In genomic region chr2:79271456-79271855, GRCh38 we compare ENCODE assay signal across 17 cellular contexts.
DNase-seq lines count a peak whose midpoint lies in the region; ATAC-seq and TF ChIP-seq lines count a peak whose summit lies in the region.
"Had no signal": no experiment of that assay in that cellular context is flagged by ENCODE, and none has a peak within 500 bp of the region (broad histone marks: within the 10 kb centered on the region; RNA-seq: fewer than 3 reads in every experiment).

No MANE protein-coding gene starts in this region.

- TF ChIP-seq EP300 in esophagus muscularis mucosa (IDR thresholded peaks at IDR 0.05), result no peak

- ATAC-seq in right lobe of liver (no peak), gastrocnemius medialis (no peak)
- ATAC-seq: CD8-positive, alpha-beta T cell; GM23338 had no signal

- H3K36me3 ChIP-seq in Caco-2 (ENCODE audit: control insufficient read depth, insufficient read depth, low read length) (no peaks in the 10 kb centered on the region), esophagus muscularis mucosa (no peaks in the 10 kb centered on the region), neural progenitor cell (no peaks in the 10 kb centered on the region), right lobe of liver (no peaks in the 10 kb centered on the region), gastrocnemius medialis (no peaks in the 10 kb centered on the region)
- H3K36me3 ChIP-seq: BLaER1 treated with 17β-estradiol and CSF1 and Interleukin-3, amounts not matched to agents 10 nM and 100 nM had no signal

- POLR2A ChIA-PET in Caco-2 (lab: Charles Lee), result no interaction called here

- TF ChIP-seq POLR2A in esophagus muscularis mucosa (IDR thresholded peaks at IDR 0.05; ENCODE audit: low read depth) (no peak), right lobe of liver (IDR thresholded peaks at IDR 0.05) (no peak), gastrocnemius medialis (IDR thresholded peaks at IDR 0.05) (no peak)

- no peaks in the 10 kb centered on the region for H3K27me3 Mint-ChIP-seq in Caco-2 (ENCODE audit: insufficient read depth, unreplicated experiment)
- peaks cover 2% of the 10 kb centered on the region for H3K27me3 Mint-ChIP-seq in neural progenitor cell (ENCODE audit: insufficient read depth, low read depth)
- H3K27me3 Mint-ChIP-seq: B cell had no signal

- H3K4me2 ChIP-seq in neural progenitor cell, result no peak overlapping the region
- H3K4me2 ChIP-seq: BLaER1 treated with 17β-estradiol and CSF1 and Interleukin-3, amounts not matched to agents 10 nM and 100 nM; GM23338 had no signal

- intact Hi-C loops in Caco-2 (cut with micrococcal nuclease; ENCODE audit: unreplicated experiment) (no loop called here), esophagus muscularis mucosa (cut with DNase I) (no loop called here), right lobe of liver (cut with DNase I) (no loop called here), gastrocnemius medialis (cut with DNase I; ENCODE audit: low total_unique reads) (no loop called here)

- H3K4me3 ChIP-seq in Caco-2 (ENCODE audit: low read depth, low read length) (no peak overlapping the region), esophagus muscularis mucosa (no peak overlapping the region), neural progenitor cell (no peak overlapping the region), right lobe of liver (no peak overlapping the region), gastrocnemius medialis (no peak overlapping the region)
- H3K4me3 ChIP-seq in Jurkat, Clone E6-1 (ENCODE audit: low read length), result no peak overlapping the region
- H3K4me3 ChIP-seq: BLaER1 treated with 17β-estradiol and CSF1 and Interleukin-3, amounts not matched to agents 10 nM and 100 nM; GM23338 had no signal

- H3K27ac ChIP-seq in esophagus muscularis mucosa (replicated peaks in 1 of 4) (no peak overlapping the region), neural progenitor cell (no peak overlapping the region), right lobe of liver (no peak overlapping the region), gastrocnemius medialis (no peak overlapping the region)
- H3K27ac ChIP-seq: BLaER1 treated with 17β-estradiol and CSF1 and Interleukin-3, amounts not matched to agents 10 nM and 100 nM had no signal

- no peak overlapping the region for H2AFZ ChIP-seq in neural progenitor cell (replicated peaks)
- H2AFZ ChIP-seq: GM23338 had no signal

- DNase-seq in Caco-2 (peak; percentile 19 to 67), esophagus muscularis mucosa (ENCODE audit: extremely low spot score) (peak; percentile 81), neural progenitor cell (ENCODE audit: low spot score) (no peak), NCI-H2196 treated with DMSO at 0.1 percent for 48 hours (lab: John Stamatoyannopoulos, UW; ENCODE audit: unreplicated experiment) (no peak), right lobe of liver (no peak), gastrocnemius medialis (no peak)
- DNase-seq in Jurkat, Clone E6-1 (ENCODE audit: low read depth, low spot score), result peak; percentile 2
- DNase-seq: CD8-positive, alpha-beta T cell; DMS 273 treated with DMSO at 0.1 percent for 48 hours; DMS53; DND-41; EL; HCEC 1CT; IMR-90 had no signal

- H3K27me3 ChIP-seq in Caco-2 (replicated peaks; ENCODE audit: control insufficient read depth, insufficient read depth, low read length), result no peaks in the 10 kb centered on the region
- no peaks in the 10 kb centered on the region for H3K27me3 ChIP-seq in esophagus muscularis mucosa
- no peaks in the 10 kb centered on the region for H3K27me3 ChIP-seq in neural progenitor cell
- no peaks in the 10 kb centered on the region for H3K27me3 ChIP-seq in right lobe of liver
- H3K27me3 ChIP-seq in gastrocnemius medialis, result no peaks in the 10 kb centered on the region
- H3K27me3 ChIP-seq: BLaER1 treated with 17β-estradiol and CSF1 and Interleukin-3, amounts not matched to agents 10 nM and 100 nM had no signal

- H3K4me3 Mint-ChIP-seq in Caco-2 (ENCODE audit: unreplicated experiment), result no peak overlapping the region
- no peak overlapping the region for H3K4me3 Mint-ChIP-seq in neural progenitor cell
- H3K4me3 Mint-ChIP-seq: B cell; CD8-positive, alpha-beta T cell; GM23338 had no signal

- no peaks in the 10 kb centered on the region for H3K9me3 Mint-ChIP-seq in Caco-2 (ENCODE audit: unreplicated experiment)
- H3K9me3 Mint-ChIP-seq in neural progenitor cell, result peaks cover 11% of the 10 kb centered on the region

- H3K79me2 ChIP-seq in neural progenitor cell (ENCODE audit: low read depth), result no peaks in the 10 kb centered on the region

- H3K4me1 ChIP-seq in Caco-2, result peaks cover 5% of the 10 kb centered on the region; the same call in 1 of the 2 replicates
- H3K4me1 ChIP-seq in esophagus muscularis mucosa, result no peaks in the 10 kb centered on the region
- no peaks in the 10 kb centered on the region for H3K4me1 ChIP-seq in neural progenitor cell
- no peaks in the 10 kb centered on the region for H3K4me1 ChIP-seq in right lobe of liver
- H3K4me1 ChIP-seq in gastrocnemius medialis, result no peaks in the 10 kb centered on the region
- H3K4me1 ChIP-seq: BLaER1 treated with 17β-estradiol and CSF1 and Interleukin-3, amounts not matched to agents 10 nM and 100 nM had no signal

- H3K36me3 Mint-ChIP-seq in Caco-2 (ENCODE audit: insufficient read depth, unreplicated experiment), result no peaks in the 10 kb centered on the region
- H3K36me3 Mint-ChIP-seq in neural progenitor cell, result no peaks in the 10 kb centered on the region
- H3K36me3 Mint-ChIP-seq: CD8-positive, alpha-beta T cell had no signal

- H3K9me3 ChIP-seq in Caco-2 (peaks cover 5% of the 10 kb centered on the region; the same call in 1 of the 2 replicates), esophagus muscularis mucosa (peaks cover 0 to 20% (median 4%) of the 10 kb centered on the region in 4 donors), neural progenitor cell (ENCODE audit: low read depth) (no peaks in the 10 kb centered on the region), right lobe of liver (no peaks in the 10 kb centered on the region), gastrocnemius medialis (peaks cover 0 to 3% (median 0%) of the 10 kb centered on the region in 3 donors)

- TF ChIP-seq CTCF in Caco-2 (IDR thresholded peaks at IDR 0.05; ENCODE audit: insufficient read depth in 1 of 2, low read depth in 1 of 2, low read length in 1 of 2, severe bottlenecking in 1 of 2, unreplicated experiment in 1 of 2), result no peak
- TF ChIP-seq CTCF in esophagus muscularis mucosa (IDR thresholded peaks at IDR 0.05), result no peak
- no peak for TF ChIP-seq CTCF in neural progenitor cell (IDR thresholded peaks at IDR 0.05)
- no peak for TF ChIP-seq CTCF in right lobe of liver (IDR thresholded peaks at IDR 0.05)
- no peak for TF ChIP-seq CTCF in gastrocnemius medialis (IDR thresholded peaks at IDR 0.05 in 4 of 5, conservative IDR thresholded peaks at IDR 0.05 in 1 of 5)

- H3F3A ChIP-seq in neural progenitor cell (ENCODE audit: low read depth), result no peaks in the 10 kb centered on the region

- 48% methylated on average over 3 of the region's 3 CpGs for WGBS in esophagus muscularis mucosa
- WGBS in right lobe of liver (ENCODE audit: insufficient coverage, low coverage, low lambda C conversion rate, missing lambda C conversion rate), result 14% methylated on average over 2 of the region's 3 CpGs

- no peaks in the 10 kb centered on the region for H4K20me1 ChIP-seq in neural progenitor cell (ENCODE audit: low read depth)
- H4K20me1 ChIP-seq: BLaER1 treated with 17β-estradiol and CSF1 and Interleukin-3, amounts not matched to agents 10 nM and 100 nM had no signal

- in situ Hi-C loops in gastrocnemius medialis (cut with MboI; ENCODE audit: low sequenced_read_pairs in 4 of 4), result no loop called here

- H3K27ac Mint-ChIP-seq in Caco-2 (ENCODE audit: unreplicated experiment) (no peak overlapping the region), neural progenitor cell (peak overlapping the region; percentile 54)
- H3K27ac Mint-ChIP-seq: B cell; CD8-positive, alpha-beta T cell; GM23338 had no signal

- no peak overlapping the region for H3K9ac ChIP-seq in neural progenitor cell
- H3K9ac ChIP-seq: BLaER1 treated with 17β-estradiol and CSF1 and Interleukin-3, amounts not matched to agents 10 nM and 100 nM had no signal

- BruUV-seq in Caco-2 (replicated peaks; lab: Mats Ljungman, UMichigan), result no TSS peak

- CTCF ChIA-PET in Caco-2 (lab: Charles Lee), result interaction anchor here (0.9 kb wide), 1 partner anchor 36 kb away, joined by 3 read pairs; no protein-coding TSS in a partner anchor

- no peaks in the 10 kb centered on the region for H3K4me1 Mint-ChIP-seq in Caco-2 (ENCODE audit: low read depth, unreplicated experiment)
- peaks cover 21% of the 10 kb centered on the region for H3K4me1 Mint-ChIP-seq in neural progenitor cell
- H3K4me1 Mint-ChIP-seq: B cell had no signal

Comparison
In these comparisons a context has a peak if more than half of its experiments do, and no peak if none do; other contexts are left out.
1. DNase-seq: peak in Caco-2 (2 of 2), Jurkat, Clone E6-1 (single experiment) and esophagus muscularis mucosa (single experiment); none in neural progenitor cell (single experiment), NCI-H2196 treated with DMSO at 0.1 percent for 48 hours (single experiment), right lobe of liver (0 of 3) and gastrocnemius medialis (0 of 2).